3 cellular contexts compared by ENCODE assay signal in the genomic region with DNA sequence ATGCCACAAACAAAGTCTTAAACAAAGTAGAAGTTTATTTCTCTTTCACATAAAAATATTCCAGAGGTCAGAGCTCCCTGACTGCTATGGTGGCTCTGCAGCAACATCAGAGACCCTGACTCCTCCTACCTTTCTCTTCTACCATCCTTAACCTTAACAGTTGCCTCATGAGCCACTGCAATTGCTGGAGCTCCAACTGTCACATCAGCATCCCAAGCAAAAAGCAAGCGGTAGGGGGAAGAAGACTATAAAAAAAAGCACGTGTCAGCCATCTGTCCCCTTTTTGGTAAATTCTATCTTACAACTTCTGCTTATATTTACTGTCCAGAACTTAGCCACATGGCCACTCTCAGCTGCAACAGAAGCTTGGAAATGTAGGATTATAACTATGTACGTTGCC.
A peak's percentile ranks its signal among the peaks of the same experiment; 100 is the strongest.
TF ChIP-seq lines count a peak whose summit lies in the region.

No MANE protein-coding gene starts in this region.

TF ChIP-seq in HepG2, 621 proteins besides CTCF, POLR2A, EP300 and RAD21:
- TF ChIP-seq FOXP1 (IDR thresholded peaks at IDR 0.05) = no peak
- TF ChIP-seq FOXP1 (CRISPR knock-in tag; IDR thresholded peaks at IDR 0.05) = no peak
- TF ChIP-seq, protein P1, sequence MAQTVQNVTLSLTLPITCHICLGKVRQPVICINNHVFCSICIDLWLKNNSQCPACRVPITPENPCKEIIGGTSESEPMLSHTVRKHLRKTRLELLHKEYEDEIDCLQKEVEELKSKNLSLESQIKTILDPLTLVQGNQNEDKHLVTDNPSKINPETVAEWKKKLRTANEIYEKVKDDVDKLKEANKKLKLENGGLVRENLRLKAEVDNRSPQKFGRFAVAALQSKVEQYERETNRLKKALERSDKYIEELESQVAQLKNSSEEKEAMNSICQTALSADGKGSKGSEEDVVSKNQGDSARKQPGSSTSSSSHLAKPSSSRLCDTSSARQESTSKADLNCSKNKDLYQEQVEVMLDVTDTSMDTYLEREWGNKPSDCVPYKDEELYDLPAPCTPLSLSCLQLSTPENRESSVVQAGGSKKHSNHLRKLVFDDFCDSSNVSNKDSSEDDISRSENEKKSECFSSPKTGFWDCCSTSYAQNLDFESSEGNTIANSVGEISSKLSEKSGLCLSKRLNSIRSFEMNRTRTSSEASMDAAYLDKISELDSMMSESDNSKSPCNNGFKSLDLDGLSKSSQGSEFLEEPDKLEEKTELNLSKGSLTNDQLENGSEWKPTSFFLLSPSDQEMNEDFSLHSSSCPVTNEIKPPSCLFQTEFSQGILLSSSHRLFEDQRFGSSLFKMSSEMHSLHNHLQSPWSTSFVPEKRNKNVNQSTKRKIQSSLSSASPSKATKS (CRISPR knock-in tag; IDR thresholded peaks at IDR 0.05) = no peak
- TF ChIP-seq KAT8 (CRISPR knock-in tag; IDR thresholded peaks at IDR 0.05) = no peak
- TF ChIP-seq TBL1XR1 (IDR thresholded peaks at IDR 0.05; ENCODE audit: borderline replicate concordance, low read length, partially characterized antibody) = no peak
- 0 out of 2 replicates have a peak, but pooled peaks have one; percentile 35 for TF ChIP-seq ZMYM3 (CRISPR knock-in tag; IDR thresholded peaks at IDR 0.05)
- no peak for TF ChIP-seq ZFY (CRISPR knock-in tag; IDR thresholded peaks at IDR 0.05)
- no peak for TF ChIP-seq PHB2 (IDR thresholded peaks at IDR 0.05; ENCODE audit: partially characterized antibody)

TF ChIP-seq in WTC11, 78 proteins besides CTCF, POLR2A, EP300 and RAD21:
- TF ChIP-seq RORB (CRISPR knock-in tag; IDR thresholded peaks at IDR 0.05) = no peak
- TF ChIP-seq GTF2I (CRISPR knock-in tag; conservative IDR thresholded peaks at IDR 0.05) = peak; percentile 74; the same call in 1 of the 2 replicates
- TF ChIP-seq, protein P2, sequence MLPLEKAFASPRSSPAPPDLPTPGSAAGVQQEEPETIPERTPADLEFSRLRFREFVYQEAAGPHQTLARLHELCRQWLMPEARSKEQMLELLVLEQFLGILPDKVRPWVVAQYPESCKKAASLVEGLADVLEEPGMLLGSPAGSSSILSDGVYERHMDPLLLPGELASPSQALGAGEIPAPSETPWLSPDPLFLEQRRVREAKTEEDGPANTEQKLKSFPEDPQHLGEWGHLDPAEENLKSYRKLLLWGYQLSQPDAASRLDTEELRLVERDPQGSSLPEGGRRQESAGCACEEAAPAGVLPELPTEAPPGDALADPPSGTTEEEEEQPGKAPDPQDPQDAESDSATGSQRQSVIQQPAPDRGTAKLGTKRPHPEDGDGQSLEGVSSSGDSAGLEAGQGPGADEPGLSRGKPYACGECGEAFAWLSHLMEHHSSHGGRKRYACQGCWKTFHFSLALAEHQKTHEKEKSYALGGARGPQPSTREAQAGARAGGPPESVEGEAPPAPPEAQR (CRISPR knock-in tag; IDR thresholded peaks at IDR 0.05) = 0 out of 2 replicates have a peak, but pooled peaks have one; percentile 25
TF ChIP-seq in WTC11: peak in this region for 2.

TF ChIP-seq in H1, 55 proteins besides CTCF, POLR2A, EP300 and RAD21:
- TF ChIP-seq SIRT6 (IDR thresholded peaks at IDR 0.05; ENCODE audit: low read length) = no peak
- peak; percentile 90 for TF ChIP-seq KDM1A (IDR thresholded peaks at IDR 0.05; ENCODE audit: borderline replicate concordance, low read length)
